10 cellular contexts compared by ENCODE assay signal in genomic region chr1:66182551-66183178, GRCh38.
A peak's percentile ranks its signal among the peaks of the same experiment; 100 is the strongest.
DNase-seq lines count a peak whose midpoint lies in the region; ATAC-seq and TF ChIP-seq lines count a peak whose summit lies in the region.
"Had no signal": no experiment of that assay in that cellular context is flagged by ENCODE, and none has a peak within 500 bp of the region (broad histone marks: within the 10 kb centered on the region; RNA-seq: fewer than 3 reads in every experiment).

No MANE protein-coding gene starts in this region.

- no peaks in the 10 kb centered on the region for H3K4me1 Mint-ChIP-seq in glutamatergic neuron (ENCODE audit: low read depth, unreplicated experiment)
- H3K4me1 Mint-ChIP-seq: activated B cell treated with CpG ODN at 0.5 μM for 24 hours had no signal

- ATAC-seq in body of pancreas (peak; percentile 42), HG02610 (IDR thresholded peaks at IDR 0.05; ENCODE audit: unreplicated experiment) (no peak)

- H3K4me1 ChIP-seq in body of pancreas, result no peaks in the 10 kb centered on the region
- H3K4me1 ChIP-seq in ascending aorta, result no peaks in the 10 kb centered on the region

- TF ChIP-seq CTCF in body of pancreas (IDR thresholded peaks at IDR 0.05) (no peak), retinal pigment epithelial cell (conservative IDR thresholded peaks at IDR 0.05; ENCODE audit: low read depth, low read length) (no peak), ascending aorta (IDR thresholded peaks at IDR 0.05) (no peak), glutamatergic neuron (IDR thresholded peaks at IDR 0.05; ENCODE audit: partially characterized antibody, unreplicated experiment) (no peak)

- 33 to 35% methylated on average over 3 of the region's 3 CpGs for WGBS in body of pancreas, 2 donors

- H3K27me3 Mint-ChIP-seq in glutamatergic neuron (ENCODE audit: unreplicated experiment), result no peaks in the 10 kb centered on the region

- H3K9me3 Mint-ChIP-seq in glutamatergic neuron (ENCODE audit: unreplicated experiment), result no peaks in the 10 kb centered on the region
- H3K9me3 Mint-ChIP-seq: activated B cell treated with CpG ODN at 0.5 μM for 24 hours had no signal

- H3K4me3 Mint-ChIP-seq in glutamatergic neuron (ENCODE audit: unreplicated experiment), result no peak overlapping the region
- H3K4me3 Mint-ChIP-seq: activated B cell treated with CpG ODN at 0.5 μM for 24 hours had no signal

- H3K4me3 ChIP-seq in body of pancreas, result no peak overlapping the region
- H3K4me3 ChIP-seq in retinal pigment epithelial cell (ENCODE audit: low read length), result no peak overlapping the region
- H3K4me3 ChIP-seq in ascending aorta, result no peak overlapping the region

- no peaks in the 10 kb centered on the region for H3K9me3 ChIP-seq in body of pancreas
- no peaks in the 10 kb centered on the region for H3K9me3 ChIP-seq in ascending aorta

- H3K27me3 ChIP-seq in body of pancreas, result no peaks in the 10 kb centered on the region
- H3K27me3 ChIP-seq in ascending aorta, result no peaks in the 10 kb centered on the region

- no peak for TF ChIP-seq POLR2A in body of pancreas (IDR thresholded peaks at IDR 0.05)

- H3K27ac ChIP-seq in body of pancreas (no peak overlapping the region), ascending aorta (no peak overlapping the region)

- H3K36me3 Mint-ChIP-seq in glutamatergic neuron (ENCODE audit: unreplicated experiment), result no peaks in the 10 kb centered on the region

- intact Hi-C loops in body of pancreas (cut with DNase I) (no loop called here), ascending aorta (cut with DNase I) (no loop called here)

- H3K36me3 ChIP-seq in body of pancreas (replicated peaks in 1 of 2; ENCODE audit: insufficient read depth in 1 of 2, low read depth in 2 of 2), result no peaks in the 10 kb centered on the region
- no peaks in the 10 kb centered on the region for H3K36me3 ChIP-seq in ascending aorta

- DNase-seq in EH (ENCODE audit: low read depth) (peak; percentile 51), body of pancreas (peak in 1 of 4 donors; percentile 7), retinal pigment epithelial cell (ENCODE audit: low read depth) (peak; percentile 63), ascending aorta (ENCODE audit: low spot score in 2 of 2) (no peak), glutamatergic neuron (no peak), SIG-M5 (lab: John Stamatoyannopoulos, UW) (no peak)
- DNase-seq: activated B cell treated with CpG ODN at 0.5 μM for 24 hours, left cardiac atrium had no signal

- H3K27ac Mint-ChIP-seq in glutamatergic neuron (ENCODE audit: unreplicated experiment), result no peak overlapping the region
- H3K27ac Mint-ChIP-seq: activated B cell treated with CpG ODN at 0.5 μM for 24 hours had no signal

TF ChIP-seq in PFSK-1, 5 proteins besides CTCF, POLR2A, EP300 and RAD21:
- TF ChIP-seq POLR2AphosphoS5 (IDR thresholded peaks at IDR 0.05; ENCODE audit: low read depth, low read length) (peak; percentile 47; the same call in 1 of the 2 replicates), FOXP2 (optimal IDR thresholded peaks at IDR 0.05; ENCODE audit: borderline replicate concordance, extremely low read depth, extremely low read length, insufficient read depth) (no peak), SIN3A (IDR thresholded peaks at IDR 0.05; ENCODE audit: borderline replicate concordance, insufficient read depth, low read length) (0 out of 2 replicates have a peak, but pooled peaks have one; percentile 68), REST (IDR thresholded peaks at IDR 0.05; ENCODE audit: insufficient read depth in 1 of 2, low read depth in 2 of 2, low read length in 2 of 2) (peak in 1 of 2 experiments; percentile 42; a peak in 1 of 4 replicates), TAF1 (IDR thresholded peaks at IDR 0.05; ENCODE audit: borderline replicate concordance, insufficient read depth, low read length) (no peak)

Comparison
In these comparisons a context has a peak if more than half of its experiments do, and no peak if none do; other contexts are left out.
1. DNase-seq: peak in EH (single experiment) and retinal pigment epithelial cell (single experiment); none in ascending aorta (0 of 2), glutamatergic neuron (single experiment) and SIG-M5 (single experiment).